ENCODE assay signal across 29 cellular contexts in the genomic region with DNA sequence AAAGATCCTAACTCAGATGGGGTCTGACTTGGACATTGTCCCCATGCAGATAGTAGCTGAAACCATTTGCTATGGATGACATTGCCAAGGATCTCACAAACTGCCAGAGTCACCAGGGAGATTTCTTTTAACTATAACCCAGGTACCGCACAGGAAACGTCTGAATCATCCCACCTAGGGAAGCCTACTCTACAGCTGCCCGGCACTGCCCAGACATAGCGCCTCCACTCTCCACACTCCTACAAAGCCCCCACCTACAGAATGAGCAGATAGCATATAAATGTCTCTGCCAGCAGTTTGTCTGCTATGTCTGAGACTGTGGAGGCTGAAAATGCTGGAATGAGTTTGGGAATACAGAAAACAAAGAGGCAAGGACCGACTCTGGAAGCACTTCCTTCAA. TPM values are rescaled to one million over a fixed set of nuclear protein-coding genes. Genes with fewer than 3 reads are reported as not detected.
"Had no signal": no experiment of that assay in that cellular context is flagged by ENCODE, and none has a peak within 500 bp of the region (broad histone marks: within the 10 kb centered on the region; RNA-seq: fewer than 3 reads in every experiment).

No MANE protein-coding gene starts in this region.

- H3K9me3 Mint-ChIP-seq: natural killer cell; stimulated activated effector memory CD8-positive, alpha-beta T cell treated with anti-CD3 and anti-CD28 coated beads, Interleukin-12 subunit alpha, Interleukin-12 subunit beta, amount 100 ng/mL, for 72 hours; type B pancreatic cell had no signal

- H3K27me3 ChIP-seq: foreskin keratinocyte, right atrium auricular region, testis, tibial artery had no signal

- DNase-seq: dermis blood vessel endothelial cell; effector memory CD4-positive, alpha-beta T cell; foreskin keratinocyte; glutamatergic neuron; heart right ventricle; hippocampal formation; left cardiac atrium; left lung; mesendoderm; natural killer cell; stimulated activated CD4-positive, alpha-beta T cell treated with anti-CD3 and anti-CD28 coated beads, Interleukin-2, amount 100 ng/mL, for 24 hours; stimulated activated CD4-positive, alpha-beta T cell treated with anti-CD3 and anti-CD28 coated beads, Interleukin-4, amount 100 ng/mL, for 24 hours; stimulated activated naive CD8-positive, alpha-beta T cell treated with anti-CD3 and anti-CD28 coated beads, Interleukin-15, Interleukin-2, amounts not matched to agents 100 U/mL and 50 U/mL, for 24 hours; substantia nigra; testis; tibial artery had no signal

- H3K27ac Mint-ChIP-seq: natural killer cell; stimulated activated effector memory CD8-positive, alpha-beta T cell treated with anti-CD3 and anti-CD28 coated beads, Interleukin-12 subunit alpha, Interleukin-12 subunit beta, amount 100 ng/mL, for 72 hours; type B pancreatic cell had no signal

- H3K4me3 Mint-ChIP-seq: natural killer cell; stimulated activated effector memory CD8-positive, alpha-beta T cell treated with anti-CD3 and anti-CD28 coated beads, Interleukin-12 subunit alpha, Interleukin-12 subunit beta, amount 100 ng/mL, for 72 hours; type B pancreatic cell had no signal

- H3K4me1 ChIP-seq: esophagus muscularis mucosa, foreskin keratinocyte, gastroesophageal sphincter, heart right ventricle, left lung, prostate gland, right atrium auricular region, testis, tibial artery had no signal

- H3K36me3 Mint-ChIP-seq: natural killer cell; stimulated activated effector memory CD8-positive, alpha-beta T cell treated with anti-CD3 and anti-CD28 coated beads, Interleukin-12 subunit alpha, Interleukin-12 subunit beta, amount 100 ng/mL, for 72 hours; type B pancreatic cell had no signal

- H3K9me3 ChIP-seq: esophagus muscularis mucosa, gastroesophageal sphincter, heart right ventricle, left lung, prostate gland, right atrium auricular region, testis, tibial artery had no signal

- H3K4me1 Mint-ChIP-seq: natural killer cell; stimulated activated effector memory CD8-positive, alpha-beta T cell treated with anti-CD3 and anti-CD28 coated beads, Interleukin-12 subunit alpha, Interleukin-12 subunit beta, amount 100 ng/mL, for 72 hours had no signal

- H3K4me3 ChIP-seq: coronary artery, esophagus muscularis mucosa, gastroesophageal sphincter, heart right ventricle, left lung, prostate gland, right atrium auricular region, testis, tibial artery had no signal

- H3K36me3 ChIP-seq: esophagus muscularis mucosa, gastroesophageal sphincter, heart right ventricle, left lung, prostate gland, right atrium auricular region, tibial artery had no signal

- H3K27ac ChIP-seq: coronary artery, esophagus muscularis mucosa, foreskin keratinocyte, gastroesophageal sphincter, heart right ventricle, left lung, prostate gland, right atrium auricular region, testis, tibial artery had no signal

RNA-seq across cellular contexts. Expression of a gene that starts 32.3 kb away (rescaled TPM):
- total RNA-seq: dermis blood vessel endothelial cell, epithelial cell of proximal tubule, lower leg skin, lung microvascular endothelial cell, myocyte had no signal
- polyA plus RNA-seq: endothelial cell of umbilical vein, neural cell had no signal
